In the genomic region with DNA sequence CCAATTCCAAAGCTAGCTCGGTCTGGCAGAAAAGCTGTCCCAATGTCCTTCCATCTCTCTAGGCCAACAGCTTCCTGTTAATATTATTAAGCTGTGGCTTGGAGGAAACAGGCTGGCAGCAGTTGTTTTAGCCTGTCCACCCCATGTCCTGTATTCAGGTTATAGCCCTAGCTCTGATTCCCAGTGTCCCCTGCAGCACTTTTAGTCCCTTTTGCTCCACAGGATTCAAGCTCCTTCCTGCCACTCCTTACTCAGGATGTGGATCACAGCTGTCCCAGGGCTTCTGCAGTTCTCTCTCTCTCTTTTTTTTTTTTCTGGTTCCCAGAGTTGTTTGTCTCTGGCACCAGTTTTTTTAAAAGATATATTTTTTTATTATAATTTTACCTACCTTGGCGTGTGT, we compare ENCODE assay signal across 9 cellular contexts.
"Had no signal": no experiment of that assay in that cellular context is flagged by ENCODE, and none has a peak within 500 bp of the region (broad histone marks: within the 10 kb centered on the region; RNA-seq: fewer than 3 reads in every experiment).

No MANE protein-coding gene starts in this region.

- H2AFZ ChIP-seq: GM23248 had no signal

- DNase-seq: GM23248, GOT3, H7, HFFc6, KBM-7 had no signal

- H3K4me1 ChIP-seq: HAP-1 had no signal

- H3K9me3 ChIP-seq: HAP-1 had no signal

- ATAC-seq: HCT116, HepG2 had no signal

- H3K27ac ChIP-seq: GM23248, HL-60 had no signal

- H3K36me3 ChIP-seq: HAP-1 had no signal

- H3K9ac ChIP-seq: GM23248 had no signal

- H3K4me3 ChIP-seq: GM23248, HAP-1 had no signal
